8 cellular contexts compared by ENCODE assay signal in genomic region chr12:51025748-51026654, GRCh38. TPM values are rescaled to one million over a fixed set of nuclear protein-coding genes. Genes with fewer than 3 reads are reported as not detected.
DNase-seq lines count a peak whose midpoint lies in the region; ATAC-seq and TF ChIP-seq lines count a peak whose summit lies in the region.

SLC11A2 (minus strand) TSS chr12:51026384; CDS start chr12:51010728, 15,656 bp downstream.

- no peaks in the 10 kb centered on the region for H3K9me3 ChIP-seq in mononuclear cell (ENCODE audit: low read depth, low read length)

- peak within 1 kb of the TSS; percentile 43 to 97 (median 91) for H3K27ac Mint-ChIP-seq in IgD-negative memory B cell

- peak within 1 kb of the TSS; percentile 76 for H3K4me3 ChIP-seq in epithelial cell of esophagus (ENCODE audit: low read length)
- H3K4me3 ChIP-seq in mononuclear cell (ENCODE audit: low read length): peak within 1 kb of the TSS; percentile 69

- H3K9me3 Mint-ChIP-seq in IgD-negative memory B cell: no peaks in the 10 kb centered on the region

- peaks cover 49% of the 10 kb centered on the region for H3K4me1 ChIP-seq in mononuclear cell (ENCODE audit: insufficient read depth, low read length)

- no peak for TF ChIP-seq CTCF in epithelial cell of esophagus (IDR thresholded peaks at IDR 0.05; ENCODE audit: insufficient read depth, low read depth, low read length, missing control alignments)

- H3K4me1 Mint-ChIP-seq in IgD-negative memory B cell: peaks cover 22 to 32% (median 24%) of the 10 kb centered on the region in 3 donors

- DNase-seq in DMS 273 treated with DMSO at 0.1 percent for 48 hours (lab: John Stamatoyannopoulos, UW) (peak; percentile 75), OCI-M1 (lab: John Stamatoyannopoulos, UW) (peak; percentile 94), activated T-cell treated with anti-CD3 and anti-CD28 coated beads for 24 hours (ENCODE audit: low read depth) (peak; percentile 93), epithelial cell of esophagus (ENCODE audit: low read depth) (peak; percentile 97)
- DNase-seq in stimulated activated CD8-positive, alpha-beta memory T cell treated with anti-CD3 and anti-CD28 coated beads, Interleukin-2, amount 100 ng/mL, for 48 hours (ENCODE audit: low read depth in 2 of 2): peak; percentile 91

- peaks cover 3% of the 10 kb centered on the region for H3K27me3 Mint-ChIP-seq in IgD-negative memory B cell

- peak within 1 kb of the TSS; percentile 86 to 100 (median 98) for H3K4me3 Mint-ChIP-seq in IgD-negative memory B cell

- H3K36me3 Mint-ChIP-seq in IgD-negative memory B cell: peaks cover 2% of the 10 kb centered on the region

- peak; percentile 90 for ATAC-seq in GM21529 (IDR thresholded peaks at IDR 0.05; ENCODE audit: unreplicated experiment)

- no peaks in the 10 kb centered on the region for H3K27me3 ChIP-seq in mononuclear cell (ENCODE audit: insufficient read depth, low read length)

RNA-seq across cellular contexts. Expression of gene SLC11A2, which starts in this region (rescaled TPM):
- polyA plus RNA-seq in IgD-negative memory B cell: 8.2 TPM
- 51.2 TPM for total RNA-seq in mononuclear cell

Comparison
In these comparisons a context has a peak if more than half of its experiments do, and no peak if none do; other contexts are left out.
1. Peak in every context shown above with its lines: DNase-seq, ATAC-seq and H3K4me3 ChIP-seq.